1 cellular context compared by ENCODE assay signal in genomic region chr19:35247526-35248309, GRCh38.
TF ChIP-seq lines count a peak whose summit lies in the region.

No MANE protein-coding gene starts in this region.

TF ChIP-seq in HepG2, 621 proteins besides CTCF, POLR2A, EP300 and RAD21 (continued from another document and continues in another):
- peak; percentile 49 for TF ChIP-seq ZNF18 (CRISPR knock-in tag; IDR thresholded peaks at IDR 0.05; ENCODE audit: insufficient replicate concordance)
- TF ChIP-seq ZNF556 (CRISPR knock-in tag; IDR thresholded peaks at IDR 0.05; ENCODE audit: borderline replicate concordance), result peak; percentile 25; the same call in 1 of the 2 replicates
- peak; percentile 48 for TF ChIP-seq AGO2 (optimal IDR thresholded peaks at IDR 0.05; ENCODE audit: low read depth, low read length)
- peak; percentile 18; the same call in 1 of the 2 replicates for TF ChIP-seq ZNF441 (CRISPR knock-in tag; IDR thresholded peaks at IDR 0.05; ENCODE audit: borderline replicate concordance)
- TF ChIP-seq, protein P1, sequence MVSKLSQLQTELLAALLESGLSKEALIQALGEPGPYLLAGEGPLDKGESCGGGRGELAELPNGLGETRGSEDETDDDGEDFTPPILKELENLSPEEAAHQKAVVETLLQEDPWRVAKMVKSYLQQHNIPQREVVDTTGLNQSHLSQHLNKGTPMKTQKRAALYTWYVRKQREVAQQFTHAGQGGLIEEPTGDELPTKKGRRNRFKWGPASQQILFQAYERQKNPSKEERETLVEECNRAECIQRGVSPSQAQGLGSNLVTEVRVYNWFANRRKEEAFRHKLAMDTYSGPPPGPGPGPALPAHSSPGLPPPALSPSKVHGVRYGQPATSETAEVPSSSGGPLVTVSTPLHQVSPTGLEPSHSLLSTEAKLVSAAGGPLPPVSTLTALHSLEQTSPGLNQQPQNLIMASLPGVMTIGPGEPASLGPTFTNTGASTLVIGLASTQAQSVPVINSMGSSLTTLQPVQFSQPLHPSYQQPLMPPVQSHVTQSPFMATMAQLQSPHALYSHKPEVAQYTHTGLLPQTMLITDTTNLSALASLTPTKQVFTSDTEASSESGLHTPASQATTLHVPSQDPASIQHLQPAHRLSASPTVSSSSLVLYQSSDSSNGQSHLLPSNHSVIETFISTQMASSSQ (IDR thresholded peaks at IDR 0.05; ENCODE audit: low read depth), result 0 out of 2 replicates have a peak, but pooled peaks have one; percentile 7
- TF ChIP-seq, protein P1 (CRISPR knock-in tag; IDR thresholded peaks at IDR 0.05; ENCODE audit: borderline replicate concordance), result peak; percentile 15; the same call in 1 of the 2 replicates
- peak; percentile 80 for TF ChIP-seq ELK4 (CRISPR knock-in tag; IDR thresholded peaks at IDR 0.05; ENCODE audit: borderline replicate concordance)
- peak; percentile 78; the same call in 1 of the 2 replicates for TF ChIP-seq ZNF256 (CRISPR knock-in tag; conservative IDR thresholded peaks at IDR 0.05)
- TF ChIP-seq SATB2 (CRISPR knock-in tag; IDR thresholded peaks at IDR 0.05), result no peak
- peak; percentile 20 for TF ChIP-seq PHF5A (CRISPR knock-in tag; IDR thresholded peaks at IDR 0.05; ENCODE audit: low read depth, unreplicated experiment)
- no peak; the same call in 1 of the 2 replicates for TF ChIP-seq SNAPC2 (CRISPR knock-in tag; IDR thresholded peaks at IDR 0.05)
- TF ChIP-seq BHLHE40 (IDR thresholded peaks at IDR 0.05; ENCODE audit: low read length), result peak; percentile 78
- peak; percentile 60; the same call in 1 of the 2 replicates for TF ChIP-seq RCOR2 (CRISPR knock-in tag; IDR thresholded peaks at IDR 0.05)
- peak; percentile 63; the same call in 1 of the 2 replicates for TF ChIP-seq ZFP90 (CRISPR knock-in tag; IDR thresholded peaks at IDR 0.05; ENCODE audit: borderline replicate concordance)
- TF ChIP-seq RFX5 (IDR thresholded peaks at IDR 0.05; ENCODE audit: low read depth, low read length), result no peak
- TF ChIP-seq, protein P2, sequence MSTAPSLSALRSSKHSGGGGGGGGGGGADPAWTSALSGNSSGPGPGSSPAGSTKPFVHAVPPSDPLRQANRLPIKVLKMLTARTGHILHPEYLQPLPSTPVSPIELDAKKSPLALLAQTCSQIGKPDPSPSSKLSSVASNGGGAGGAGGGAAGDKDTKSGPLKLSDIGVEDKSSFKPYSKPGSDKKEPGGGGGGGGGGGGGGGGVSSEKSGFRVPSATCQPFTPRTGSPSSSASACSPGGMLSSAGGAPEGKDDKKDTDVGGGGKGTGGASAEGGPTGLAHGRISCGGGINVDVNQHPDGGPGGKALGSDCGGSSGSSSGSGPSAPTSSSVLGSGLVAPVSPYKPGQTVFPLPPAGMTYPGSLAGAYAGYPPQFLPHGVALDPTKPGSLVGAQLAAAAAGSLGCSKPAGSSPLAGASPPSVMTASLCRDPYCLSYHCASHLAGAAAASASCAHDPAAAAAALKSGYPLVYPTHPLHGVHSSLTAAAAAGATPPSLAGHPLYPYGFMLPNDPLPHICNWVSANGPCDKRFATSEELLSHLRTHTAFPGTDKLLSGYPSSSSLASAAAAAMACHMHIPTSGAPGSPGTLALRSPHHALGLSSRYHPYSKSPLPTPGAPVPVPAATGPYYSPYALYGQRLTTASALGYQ (CRISPR knock-in tag; IDR thresholded peaks at IDR 0.05), result peak; percentile 48; the same call in 1 of the 2 replicates
- TF ChIP-seq KDM5B (CRISPR knock-in tag; IDR thresholded peaks at IDR 0.05; ENCODE audit: borderline replicate concordance), result peak; percentile 33; the same call in 1 of the 2 replicates
- TF ChIP-seq ZGPAT (CRISPR knock-in tag; IDR thresholded peaks at IDR 0.05), result 0 out of 2 replicates have a peak, but pooled peaks have one; percentile 13
- TF ChIP-seq RBAK (CRISPR knock-in tag; IDR thresholded peaks at IDR 0.05), result no peak
- TF ChIP-seq TRIM24 (CRISPR knock-in tag; IDR thresholded peaks at IDR 0.05), result no peak
- TF ChIP-seq SNAI1 (CRISPR knock-in tag; IDR thresholded peaks at IDR 0.05; ENCODE audit: borderline replicate concordance), result peak; percentile 49
- peak; percentile 19; the same call in 1 of the 2 replicates for TF ChIP-seq HNF4G (IDR thresholded peaks at IDR 0.05; ENCODE audit: borderline replicate concordance, low read depth, low read length)
- no peak for TF ChIP-seq HNF4G (CRISPR knock-in tag; IDR thresholded peaks at IDR 0.05; ENCODE audit: borderline replicate concordance, low read depth)
- TF ChIP-seq, protein P3, sequence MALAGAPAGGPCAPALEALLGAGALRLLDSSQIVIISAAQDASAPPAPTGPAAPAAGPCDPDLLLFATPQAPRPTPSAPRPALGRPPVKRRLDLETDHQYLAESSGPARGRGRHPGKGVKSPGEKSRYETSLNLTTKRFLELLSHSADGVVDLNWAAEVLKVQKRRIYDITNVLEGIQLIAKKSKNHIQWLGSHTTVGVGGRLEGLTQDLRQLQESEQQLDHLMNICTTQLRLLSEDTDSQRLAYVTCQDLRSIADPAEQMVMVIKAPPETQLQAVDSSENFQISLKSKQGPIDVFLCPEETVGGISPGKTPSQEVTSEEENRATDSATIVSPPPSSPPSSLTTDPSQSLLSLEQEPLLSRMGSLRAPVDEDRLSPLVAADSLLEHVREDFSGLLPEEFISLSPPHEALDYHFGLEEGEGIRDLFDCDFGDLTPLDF (CRISPR knock-in tag; IDR thresholded peaks at IDR 0.05), result peak; percentile 59; the same call in 1 of the 2 replicates
- TF ChIP-seq, protein P4, sequence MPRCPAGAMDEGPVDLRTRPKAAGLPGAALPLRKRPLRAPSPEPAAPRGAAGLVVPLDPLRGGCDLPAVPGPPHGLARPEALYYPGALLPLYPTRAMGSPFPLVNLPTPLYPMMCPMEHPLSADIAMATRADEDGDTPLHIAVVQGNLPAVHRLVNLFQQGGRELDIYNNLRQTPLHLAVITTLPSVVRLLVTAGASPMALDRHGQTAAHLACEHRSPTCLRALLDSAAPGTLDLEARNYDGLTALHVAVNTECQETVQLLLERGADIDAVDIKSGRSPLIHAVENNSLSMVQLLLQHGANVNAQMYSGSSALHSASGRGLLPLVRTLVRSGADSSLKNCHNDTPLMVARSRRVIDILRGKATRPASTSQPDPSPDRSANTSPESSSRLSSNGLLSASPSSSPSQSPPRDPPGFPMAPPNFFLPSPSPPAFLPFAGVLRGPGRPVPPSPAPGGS (CRISPR knock-in tag; IDR thresholded peaks at IDR 0.05), result peak; percentile 2; the same call in 1 of the 2 replicates
- no peak for TF ChIP-seq SUZ12 (IDR thresholded peaks at IDR 0.05; ENCODE audit: low read depth, low read length)
- peak; percentile 72; the same call in 1 of the 2 replicates for TF ChIP-seq TFDP1 (CRISPR knock-in tag; IDR thresholded peaks at IDR 0.05; ENCODE audit: borderline replicate concordance)
- TF ChIP-seq ZNF552 (CRISPR knock-in tag; IDR thresholded peaks at IDR 0.05; ENCODE audit: borderline replicate concordance), result no peak
- TF ChIP-seq ZNF781 (CRISPR knock-in tag; IDR thresholded peaks at IDR 0.05; ENCODE audit: borderline replicate concordance, not compliant biosample characterization), result no peak
- no peak for TF ChIP-seq CENPT (CRISPR knock-in tag; IDR thresholded peaks at IDR 0.05; ENCODE audit: low read depth)
- TF ChIP-seq CBX2 (IDR thresholded peaks at IDR 0.05; ENCODE audit: low read depth, low read length), result no peak
- TF ChIP-seq CBX2 (CRISPR knock-in tag; IDR thresholded peaks at IDR 0.05; ENCODE audit: low read depth), result no peak
- peak; percentile 25; the same call in 1 of the 2 replicates for TF ChIP-seq KLF6 (CRISPR knock-in tag; IDR thresholded peaks at IDR 0.05)
- TF ChIP-seq HMG20B (CRISPR knock-in tag; conservative IDR thresholded peaks at IDR 0.05), result 0 out of 2 replicates have a peak, but pooled peaks have one; percentile 11
- TF ChIP-seq, protein P5, sequence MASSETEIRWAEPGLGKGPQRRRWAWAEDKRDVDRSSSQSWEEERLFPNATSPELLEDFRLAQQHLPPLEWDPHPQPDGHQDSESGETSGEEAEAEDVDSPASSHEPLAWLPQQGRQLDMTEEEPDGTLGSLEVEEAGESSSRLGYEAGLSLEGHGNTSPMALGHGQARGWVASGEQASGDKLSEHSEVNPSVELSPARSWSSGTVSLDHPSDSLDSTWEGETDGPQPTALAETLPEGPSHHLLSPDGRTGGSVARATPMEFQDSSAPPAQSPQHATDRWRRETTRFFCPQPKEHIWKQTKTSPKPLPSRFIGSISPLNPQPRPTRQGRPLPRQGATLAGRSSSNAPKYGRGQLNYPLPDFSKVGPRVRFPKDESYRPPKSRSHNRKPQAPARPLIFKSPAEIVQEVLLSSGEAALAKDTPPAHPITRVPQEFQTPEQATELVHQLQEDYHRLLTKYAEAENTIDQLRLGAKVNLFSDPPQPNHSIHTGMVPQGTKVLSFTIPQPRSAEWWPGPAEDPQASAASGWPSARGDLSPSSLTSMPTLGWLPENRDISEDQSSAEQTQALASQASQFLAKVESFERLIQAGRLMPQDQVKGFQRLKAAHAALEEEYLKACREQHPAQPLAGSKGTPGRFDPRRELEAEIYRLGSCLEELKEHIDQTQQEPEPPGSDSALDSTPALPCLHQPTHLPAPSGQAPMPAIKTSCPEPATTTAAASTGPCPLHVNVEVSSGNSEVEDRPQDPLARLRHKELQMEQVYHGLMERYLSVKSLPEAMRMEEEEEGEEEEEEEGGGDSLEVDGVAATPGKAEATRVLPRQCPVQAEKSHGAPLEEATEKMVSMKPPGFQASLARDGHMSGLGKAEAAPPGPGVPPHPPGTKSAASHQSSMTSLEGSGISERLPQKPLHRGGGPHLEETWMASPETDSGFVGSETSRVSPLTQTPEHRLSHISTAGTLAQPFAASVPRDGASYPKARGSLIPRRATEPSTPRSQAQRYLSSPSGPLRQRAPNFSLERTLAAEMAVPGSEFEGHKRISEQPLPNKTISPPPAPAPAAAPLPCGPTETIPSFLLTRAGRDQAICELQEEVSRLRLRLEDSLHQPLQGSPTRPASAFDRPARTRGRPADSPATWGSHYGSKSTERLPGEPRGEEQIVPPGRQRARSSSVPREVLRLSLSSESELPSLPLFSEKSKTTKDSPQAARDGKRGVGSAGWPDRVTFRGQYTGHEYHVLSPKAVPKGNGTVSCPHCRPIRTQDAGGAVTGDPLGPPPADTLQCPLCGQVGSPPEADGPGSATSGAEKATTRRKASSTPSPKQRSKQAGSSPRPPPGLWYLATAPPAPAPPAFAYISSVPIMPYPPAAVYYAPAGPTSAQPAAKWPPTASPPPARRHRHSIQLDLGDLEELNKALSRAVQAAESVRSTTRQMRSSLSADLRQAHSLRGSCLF (CRISPR knock-in tag; IDR thresholded peaks at IDR 0.05; ENCODE audit: borderline replicate concordance), result 0 out of 2 replicates have a peak, but pooled peaks have one; percentile 37
- peak; percentile 35 for TF ChIP-seq PTBP1 (IDR thresholded peaks at IDR 0.05; ENCODE audit: low read depth, low read length, poor library complexity, severe bottlenecking)
- TF ChIP-seq NAIF1 (CRISPR knock-in tag; IDR thresholded peaks at IDR 0.05; ENCODE audit: borderline replicate concordance), result no peak
- TF ChIP-seq ZNF766 (CRISPR knock-in tag; IDR thresholded peaks at IDR 0.05; ENCODE audit: borderline replicate concordance), result no peak
- no peak for TF ChIP-seq ATF1 (CRISPR knock-in tag; IDR thresholded peaks at IDR 0.05)
- TF ChIP-seq GABPA (IDR thresholded peaks at IDR 0.05; ENCODE audit: low read depth, low read length), result peak; percentile 52
- peak; percentile 68 for TF ChIP-seq GABPA (CRISPR knock-in tag; IDR thresholded peaks at IDR 0.05; ENCODE audit: low read depth)
- peak; percentile 23; the same call in 1 of the 2 replicates for TF ChIP-seq SMC3 (IDR thresholded peaks at IDR 0.05; ENCODE audit: low read length)
